ENCODE assay signal across 1 cellular context in the genomic region with DNA sequence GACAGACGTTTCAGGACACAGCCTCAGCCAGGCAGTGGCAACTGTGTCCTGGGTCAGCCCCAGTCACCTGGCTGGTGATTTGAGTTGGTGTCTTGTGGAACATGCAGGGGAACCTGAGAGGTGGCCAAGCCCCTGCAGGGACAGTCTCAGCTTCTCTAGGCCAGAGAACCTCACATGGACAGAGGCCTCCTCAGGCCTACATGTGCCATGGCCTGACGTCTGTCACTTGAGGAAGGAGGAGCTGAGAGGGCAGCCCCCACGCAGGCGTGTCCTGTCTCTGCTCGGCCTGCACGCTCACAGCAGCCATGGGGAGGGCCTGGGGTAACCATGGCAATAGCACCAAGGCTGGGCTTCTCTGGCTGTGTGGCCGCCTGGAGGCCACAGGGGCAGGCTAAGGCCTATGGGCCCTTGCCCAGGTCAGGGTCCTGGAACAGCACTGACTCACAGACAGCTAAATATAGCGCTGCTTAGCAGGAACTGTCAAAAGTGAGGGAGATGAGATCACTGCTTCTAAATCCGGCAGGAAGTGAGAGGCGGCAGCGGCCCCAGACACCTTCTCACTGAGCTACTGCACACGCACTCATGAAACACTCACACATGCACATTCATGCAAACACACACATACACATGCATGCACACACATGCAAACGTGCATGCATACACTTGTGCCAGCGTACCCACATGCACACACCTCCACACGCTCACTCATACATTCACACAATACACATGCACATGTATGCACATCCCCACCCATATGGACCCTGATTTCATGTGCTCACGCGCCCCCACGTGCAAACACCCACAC.
A peak's percentile ranks its signal among the peaks of the same experiment; 100 is the strongest.
TF ChIP-seq lines count a peak whose summit lies in the region.

No MANE protein-coding gene starts in this region.

TF ChIP-seq in GM12878, 131 proteins besides CTCF, POLR2A, EP300 and RAD21 (continues in another document):
- TF ChIP-seq EZH2 (IDR thresholded peaks at IDR 0.05; ENCODE audit: borderline replicate concordance, control insufficient read depth, low read depth, low read length) (no peak), JUNB (IDR thresholded peaks at IDR 0.05) (peak; percentile 90), RFX5 (IDR thresholded peaks at IDR 0.05; ENCODE audit: low read depth, low read length) (no peak), SP1 (IDR thresholded peaks at IDR 0.05; ENCODE audit: low read depth, low read length) (peak; percentile 89), POLR2AphosphoS2 (IDR thresholded peaks at IDR 0.05; ENCODE audit: low read depth, low read length) (no peak), CEBPB (IDR thresholded peaks at IDR 0.05; ENCODE audit: borderline replicate concordance in 1 of 2, low read depth in 2 of 2, low read length in 2 of 2) (no peak), NFIC (IDR thresholded peaks at IDR 0.05; ENCODE audit: low read depth, low read length) (peak; percentile 93; the same call in 1 of the 2 replicates), YY1 (IDR thresholded peaks at IDR 0.05; ENCODE audit: low read depth, low read length) (peak; percentile 79), RELA (IDR thresholded peaks at IDR 0.05; ENCODE audit: borderline replicate concordance, partially characterized antibody) (no peak), ZNF207 (IDR thresholded peaks at IDR 0.05; ENCODE audit: borderline replicate concordance) (peak; percentile 53; the same call in 1 of the 2 replicates), FOS (IDR thresholded peaks at IDR 0.05; ENCODE audit: borderline replicate concordance, extremely low read depth, insufficient read length) (no peak), MTA3 (IDR thresholded peaks at IDR 0.05; ENCODE audit: borderline replicate concordance, low read length) (peak; percentile 62; the same call in 1 of the 2 replicates), CREM (IDR thresholded peaks at IDR 0.05; ENCODE audit: low read depth) (peak; percentile 87; the same call in 1 of the 2 replicates), WRNIP1 (IDR thresholded peaks at IDR 0.05; ENCODE audit: borderline replicate concordance, low read depth, low read length) (0 out of 2 replicates have a peak, but pooled peaks have one; percentile 74), NFXL1 (IDR thresholded peaks at IDR 0.05; ENCODE audit: borderline replicate concordance) (no peak), BCL11A (IDR thresholded peaks at IDR 0.05; ENCODE audit: low read depth, low read length) (peak; percentile 93), CHD4 (IDR thresholded peaks at IDR 0.05) (no peak), SMAD1 (IDR thresholded peaks at IDR 0.05; ENCODE audit: low read depth, partially characterized antibody) (no peak), BHLHE40 (IDR thresholded peaks at IDR 0.05; ENCODE audit: borderline replicate concordance in 1 of 2, low read depth in 2 of 2, low read length in 1 of 2) (peak; percentile 95 to 99; a peak in 3 of 4 replicates), CBX3 (IDR thresholded peaks at IDR 0.05; ENCODE audit: borderline replicate concordance, low read depth) (no peak), HDGF (IDR thresholded peaks at IDR 0.05) (peak; percentile 94), KAT2A (conservative IDR thresholded peaks at IDR 0.05; ENCODE audit: control insufficient read depth, low read depth, low read length) (no peak), MEF2A (IDR thresholded peaks at IDR 0.05; ENCODE audit: insufficient read depth, low read depth, low read length) (peak; percentile 99), IRF4 (IDR thresholded peaks at IDR 0.05; ENCODE audit: low read depth, low read length) (peak; percentile 62), POLR2AphosphoS5 (IDR thresholded peaks at IDR 0.05; ENCODE audit: low read length) (no peak), SIX5 (IDR thresholded peaks at IDR 0.05; ENCODE audit: low read depth, low read length, severe bottlenecking) (no peak), KDM1A (IDR thresholded peaks at IDR 0.05; ENCODE audit: borderline replicate concordance) (no peak), GATAD2B (conservative IDR thresholded peaks at IDR 0.05; ENCODE audit: low read depth) (peak; percentile 73; the same call in 1 of the 2 replicates), ZNF24 (IDR thresholded peaks at IDR 0.05) (no peak), DPF2 (IDR thresholded peaks at IDR 0.05) (peak; percentile 95), ASH2L (IDR thresholded peaks at IDR 0.05; ENCODE audit: borderline replicate concordance, low read depth) (0 out of 2 replicates have a peak, but pooled peaks have one; percentile 31), STAT1 (conservative IDR thresholded peaks at IDR 0.05) (peak; percentile 66; the same call in 1 of the 2 replicates), PAX8 (IDR thresholded peaks at IDR 0.05) (peak; percentile 88; the same call in 1 of the 2 replicates), YBX1 (IDR thresholded peaks at IDR 0.05) (no peak)
- TF ChIP-seq, protein P1, sequence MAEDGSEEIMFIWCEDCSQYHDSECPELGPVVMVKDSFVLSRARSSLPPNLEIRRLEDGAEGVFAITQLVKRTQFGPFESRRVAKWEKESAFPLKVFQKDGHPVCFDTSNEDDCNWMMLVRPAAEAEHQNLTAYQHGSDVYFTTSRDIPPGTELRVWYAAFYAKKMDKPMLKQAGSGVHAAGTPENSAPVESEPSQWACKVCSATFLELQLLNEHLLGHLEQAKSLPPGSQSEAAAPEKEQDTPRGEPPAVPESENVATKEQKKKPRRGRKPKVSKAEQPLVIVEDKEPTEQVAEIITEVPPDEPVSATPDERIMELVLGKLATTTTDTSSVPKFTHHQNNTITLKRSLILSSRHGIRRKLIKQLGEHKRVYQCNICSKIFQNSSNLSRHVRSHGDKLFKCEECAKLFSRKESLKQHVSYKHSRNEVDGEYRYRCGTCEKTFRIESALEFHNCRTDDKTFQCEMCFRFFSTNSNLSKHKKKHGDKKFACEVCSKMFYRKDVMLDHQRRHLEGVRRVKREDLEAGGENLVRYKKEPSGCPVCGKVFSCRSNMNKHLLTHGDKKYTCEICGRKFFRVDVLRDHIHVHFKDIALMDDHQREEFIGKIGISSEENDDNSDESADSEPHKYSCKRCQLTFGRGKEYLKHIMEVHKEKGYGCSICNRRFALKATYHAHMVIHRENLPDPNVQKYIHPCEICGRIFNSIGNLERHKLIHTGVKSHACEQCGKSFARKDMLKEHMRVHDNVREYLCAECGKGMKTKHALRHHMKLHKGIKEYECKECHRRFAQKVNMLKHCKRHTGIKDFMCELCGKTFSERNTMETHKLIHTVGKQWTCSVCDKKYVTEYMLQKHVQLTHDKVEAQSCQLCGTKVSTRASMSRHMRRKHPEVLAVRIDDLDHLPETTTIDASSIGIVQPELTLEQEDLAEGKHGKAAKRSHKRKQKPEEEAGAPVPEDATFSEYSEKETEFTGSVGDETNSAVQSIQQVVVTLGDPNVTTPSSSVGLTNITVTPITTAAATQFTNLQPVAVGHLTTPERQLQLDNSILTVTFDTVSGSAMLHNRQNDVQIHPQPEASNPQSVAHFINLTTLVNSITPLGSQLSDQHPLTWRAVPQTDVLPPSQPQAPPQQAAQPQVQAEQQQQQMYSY (CRISPR knock-in tag; IDR thresholded peaks at IDR 0.05), result no peak
- TF ChIP-seq, protein P2, sequence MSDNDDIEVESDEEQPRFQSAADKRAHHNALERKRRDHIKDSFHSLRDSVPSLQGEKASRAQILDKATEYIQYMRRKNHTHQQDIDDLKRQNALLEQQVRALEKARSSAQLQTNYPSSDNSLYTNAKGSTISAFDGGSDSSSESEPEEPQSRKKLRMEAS (IDR thresholded peaks at IDR 0.05; ENCODE audit: low read depth, low read length), result peak; percentile 87
- TF ChIP-seq, protein P3, sequence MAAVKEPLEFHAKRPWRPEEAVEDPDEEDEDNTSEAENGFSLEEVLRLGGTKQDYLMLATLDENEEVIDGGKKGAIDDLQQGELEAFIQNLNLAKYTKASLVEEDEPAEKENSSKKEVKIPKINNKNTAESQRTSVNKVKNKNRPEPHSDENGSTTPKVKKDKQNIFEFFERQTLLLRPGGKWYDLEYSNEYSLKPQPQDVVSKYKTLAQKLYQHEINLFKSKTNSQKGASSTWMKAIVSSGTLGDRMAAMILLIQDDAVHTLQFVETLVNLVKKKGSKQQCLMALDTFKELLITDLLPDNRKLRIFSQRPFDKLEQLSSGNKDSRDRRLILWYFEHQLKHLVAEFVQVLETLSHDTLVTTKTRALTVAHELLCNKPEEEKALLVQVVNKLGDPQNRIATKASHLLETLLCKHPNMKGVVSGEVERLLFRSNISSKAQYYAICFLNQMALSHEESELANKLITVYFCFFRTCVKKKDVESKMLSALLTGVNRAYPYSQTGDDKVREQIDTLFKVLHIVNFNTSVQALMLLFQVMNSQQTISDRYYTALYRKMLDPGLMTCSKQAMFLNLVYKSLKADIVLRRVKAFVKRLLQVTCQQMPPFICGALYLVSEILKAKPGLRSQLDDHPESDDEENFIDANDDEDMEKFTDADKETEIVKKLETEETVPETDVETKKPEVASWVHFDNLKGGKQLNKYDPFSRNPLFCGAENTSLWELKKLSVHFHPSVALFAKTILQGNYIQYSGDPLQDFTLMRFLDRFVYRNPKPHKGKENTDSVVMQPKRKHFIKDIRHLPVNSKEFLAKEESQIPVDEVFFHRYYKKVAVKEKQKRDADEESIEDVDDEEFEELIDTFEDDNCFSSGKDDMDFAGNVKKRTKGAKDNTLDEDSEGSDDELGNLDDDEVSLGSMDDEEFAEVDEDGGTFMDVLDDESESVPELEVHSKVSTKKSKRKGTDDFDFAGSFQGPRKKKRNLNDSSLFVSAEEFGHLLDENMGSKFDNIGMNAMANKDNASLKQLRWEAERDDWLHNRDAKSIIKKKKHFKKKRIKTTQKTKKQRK (IDR thresholded peaks at IDR 0.05; ENCODE audit: low read depth, low read length), result no peak
- TF ChIP-seq, protein P4, sequence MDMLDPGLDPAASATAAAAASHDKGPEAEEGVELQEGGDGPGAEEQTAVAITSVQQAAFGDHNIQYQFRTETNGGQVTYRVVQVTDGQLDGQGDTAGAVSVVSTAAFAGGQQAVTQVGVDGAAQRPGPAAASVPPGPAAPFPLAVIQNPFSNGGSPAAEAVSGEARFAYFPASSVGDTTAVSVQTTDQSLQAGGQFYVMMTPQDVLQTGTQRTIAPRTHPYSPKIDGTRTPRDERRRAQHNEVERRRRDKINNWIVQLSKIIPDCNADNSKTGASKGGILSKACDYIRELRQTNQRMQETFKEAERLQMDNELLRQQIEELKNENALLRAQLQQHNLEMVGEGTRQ (IDR thresholded peaks at IDR 0.05; ENCODE audit: borderline replicate concordance, low read depth, low read length), result no peak; the same call in 1 of the 2 replicates
- TF ChIP-seq, protein P5, sequence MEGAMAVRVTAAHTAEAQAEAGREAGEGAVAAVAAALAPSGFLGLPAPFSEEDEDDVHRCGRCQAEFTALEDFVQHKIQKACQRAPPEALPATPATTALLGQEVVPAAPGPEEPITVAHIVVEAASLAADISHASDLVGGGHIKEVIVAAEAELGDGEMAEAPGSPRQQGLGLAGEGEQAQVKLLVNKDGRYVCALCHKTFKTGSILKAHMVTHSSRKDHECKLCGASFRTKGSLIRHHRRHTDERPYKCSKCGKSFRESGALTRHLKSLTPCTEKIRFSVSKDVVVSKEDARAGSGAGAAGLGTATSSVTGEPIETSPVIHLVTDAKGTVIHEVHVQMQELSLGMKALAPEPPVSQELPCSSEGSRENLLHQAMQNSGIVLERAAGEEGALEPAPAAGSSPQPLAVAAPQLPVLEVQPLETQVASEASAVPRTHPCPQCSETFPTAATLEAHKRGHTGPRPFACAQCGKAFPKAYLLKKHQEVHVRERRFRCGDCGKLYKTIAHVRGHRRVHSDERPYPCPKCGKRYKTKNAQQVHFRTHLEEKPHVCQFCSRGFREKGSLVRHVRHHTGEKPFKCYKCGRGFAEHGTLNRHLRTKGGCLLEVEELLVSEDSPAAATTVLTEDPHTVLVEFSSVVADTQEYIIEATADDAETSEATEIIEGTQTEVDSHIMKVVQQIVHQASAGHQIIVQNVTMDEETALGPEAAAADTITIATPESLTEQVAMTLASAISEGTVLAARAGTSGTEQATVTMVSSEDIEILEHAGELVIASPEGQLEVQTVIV (IDR thresholded peaks at IDR 0.05; ENCODE audit: borderline replicate concordance, partially characterized antibody), result no peak
- TF ChIP-seq, protein P6, sequence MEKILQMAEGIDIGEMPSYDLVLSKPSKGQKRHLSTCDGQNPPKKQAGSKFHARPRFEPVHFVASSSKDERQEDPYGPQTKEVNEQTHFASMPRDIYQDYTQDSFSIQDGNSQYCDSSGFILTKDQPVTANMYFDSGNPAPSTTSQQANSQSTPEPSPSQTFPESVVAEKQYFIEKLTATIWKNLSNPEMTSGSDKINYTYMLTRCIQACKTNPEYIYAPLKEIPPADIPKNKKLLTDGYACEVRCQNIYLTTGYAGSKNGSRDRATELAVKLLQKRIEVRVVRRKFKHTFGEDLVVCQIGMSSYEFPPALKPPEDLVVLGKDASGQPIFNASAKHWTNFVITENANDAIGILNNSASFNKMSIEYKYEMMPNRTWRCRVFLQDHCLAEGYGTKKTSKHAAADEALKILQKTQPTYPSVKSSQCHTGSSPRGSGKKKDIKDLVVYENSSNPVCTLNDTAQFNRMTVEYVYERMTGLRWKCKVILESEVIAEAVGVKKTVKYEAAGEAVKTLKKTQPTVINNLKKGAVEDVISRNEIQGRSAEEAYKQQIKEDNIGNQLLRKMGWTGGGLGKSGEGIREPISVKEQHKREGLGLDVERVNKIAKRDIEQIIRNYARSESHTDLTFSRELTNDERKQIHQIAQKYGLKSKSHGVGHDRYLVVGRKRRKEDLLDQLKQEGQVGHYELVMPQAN (conservative IDR thresholded peaks at IDR 0.05), result peak; percentile 53; the same call in 1 of the 2 replicates
- TF ChIP-seq, protein P7, sequence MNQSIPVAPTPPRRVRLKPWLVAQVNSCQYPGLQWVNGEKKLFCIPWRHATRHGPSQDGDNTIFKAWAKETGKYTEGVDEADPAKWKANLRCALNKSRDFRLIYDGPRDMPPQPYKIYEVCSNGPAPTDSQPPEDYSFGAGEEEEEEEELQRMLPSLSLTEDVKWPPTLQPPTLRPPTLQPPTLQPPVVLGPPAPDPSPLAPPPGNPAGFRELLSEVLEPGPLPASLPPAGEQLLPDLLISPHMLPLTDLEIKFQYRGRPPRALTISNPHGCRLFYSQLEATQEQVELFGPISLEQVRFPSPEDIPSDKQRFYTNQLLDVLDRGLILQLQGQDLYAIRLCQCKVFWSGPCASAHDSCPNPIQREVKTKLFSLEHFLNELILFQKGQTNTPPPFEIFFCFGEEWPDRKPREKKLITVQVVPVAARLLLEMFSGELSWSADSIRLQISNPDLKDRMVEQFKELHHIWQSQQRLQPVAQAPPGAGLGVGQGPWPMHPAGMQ (IDR thresholded peaks at IDR 0.05; ENCODE audit: borderline replicate concordance), result no peak
- TF ChIP-seq, protein P8, sequence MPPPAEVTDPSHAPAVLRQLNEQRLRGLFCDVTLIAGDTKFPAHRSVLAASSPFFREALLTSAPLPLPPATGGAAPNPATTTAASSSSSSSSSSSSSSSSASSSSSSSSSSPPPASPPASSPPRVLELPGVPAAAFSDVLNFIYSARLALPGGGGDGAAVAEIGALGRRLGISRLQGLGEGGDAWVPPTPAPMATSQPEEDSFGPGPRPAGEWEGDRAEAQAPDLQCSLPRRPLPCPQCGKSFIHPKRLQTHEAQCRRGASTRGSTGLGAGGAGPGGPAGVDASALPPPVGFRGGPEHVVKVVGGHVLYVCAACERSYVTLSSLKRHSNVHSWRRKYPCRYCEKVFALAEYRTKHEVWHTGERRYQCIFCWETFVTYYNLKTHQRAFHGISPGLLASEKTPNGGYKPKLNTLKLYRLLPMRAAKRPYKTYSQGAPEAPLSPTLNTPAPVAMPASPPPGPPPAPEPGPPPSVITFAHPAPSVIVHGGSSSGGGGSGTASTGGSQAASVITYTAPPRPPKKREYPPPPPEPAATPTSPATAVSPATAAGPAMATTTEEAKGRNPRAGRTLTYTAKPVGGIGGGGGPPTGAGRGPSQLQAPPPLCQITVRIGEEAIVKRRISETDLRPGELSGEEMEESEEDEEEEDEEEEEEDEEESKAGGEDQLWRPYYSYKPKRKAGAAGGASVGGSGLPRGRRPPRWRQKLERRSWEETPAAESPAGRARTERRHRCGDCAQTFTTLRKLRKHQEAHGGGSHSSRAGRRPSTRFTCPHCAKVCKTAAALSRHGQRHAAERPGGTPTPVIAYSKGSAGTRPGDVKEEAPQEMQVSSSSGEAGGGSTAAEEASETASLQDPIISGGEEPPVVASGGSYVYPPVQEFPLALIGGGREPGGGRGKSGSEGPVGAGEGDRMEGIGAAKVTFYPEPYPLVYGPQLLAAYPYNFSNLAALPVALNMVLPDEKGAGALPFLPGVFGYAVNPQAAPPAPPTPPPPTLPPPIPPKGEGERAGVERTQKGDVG (CRISPR knock-in tag; IDR thresholded peaks at IDR 0.05), result no peak
